Comparison of ENCODE assay signal across 15 cellular contexts in the genomic region with DNA sequence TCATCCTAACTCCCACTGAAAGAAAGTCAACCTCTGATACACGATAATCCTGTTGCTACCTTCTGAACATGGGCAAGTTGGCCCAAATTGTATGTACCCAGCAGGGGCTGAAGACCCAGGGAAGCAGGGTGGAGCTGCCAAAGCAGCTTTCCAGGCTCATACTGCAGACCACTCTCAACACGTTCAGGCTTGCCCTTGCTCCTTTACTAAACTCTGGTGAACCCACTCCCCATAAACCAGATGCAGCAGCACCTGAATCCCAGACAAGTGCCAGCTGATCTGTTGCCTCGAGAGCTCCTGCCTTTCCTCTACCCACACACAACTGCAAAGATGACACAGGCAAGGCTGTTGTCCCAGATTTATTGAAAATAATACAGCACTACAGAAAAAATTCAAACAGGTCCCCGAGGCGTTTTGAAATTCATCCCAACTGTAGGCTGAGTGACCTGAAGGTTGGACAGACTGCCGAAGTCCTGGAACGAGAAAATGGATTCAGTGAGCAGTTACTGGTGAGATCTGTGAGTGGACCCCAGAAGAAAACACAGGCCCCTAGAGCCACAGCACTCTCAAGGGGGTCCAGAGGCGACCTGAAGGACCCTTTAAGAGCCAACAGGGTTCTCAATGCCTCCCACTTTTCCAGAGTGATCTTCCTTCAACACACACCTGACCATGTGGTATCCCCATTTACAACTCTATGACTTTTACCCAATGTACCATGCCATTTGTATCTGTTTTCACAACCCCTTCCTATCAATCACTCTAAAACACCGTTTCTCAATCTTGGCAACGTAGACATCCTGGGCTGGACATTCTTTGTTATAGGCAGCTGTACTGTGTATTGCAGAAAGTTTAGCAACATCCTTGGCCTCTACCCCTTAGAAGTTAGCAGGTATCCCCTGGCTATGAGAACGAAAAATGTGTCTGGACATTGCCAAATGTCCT. TPM values are rescaled to one million over a fixed set of nuclear protein-coding genes. Genes with fewer than 3 reads are reported as not detected.
A peak's percentile ranks its signal among the peaks of the same experiment; 100 is the strongest.
DNase-seq lines count a peak whose midpoint lies in the region; ATAC-seq, FAIRE-seq and TF ChIP-seq lines count a peak whose summit lies in the region.
"Had no signal": no experiment of that assay in that cellular context is flagged by ENCODE, and none has a peak within 500 bp of the region (broad histone marks: within the 10 kb centered on the region; RNA-seq: fewer than 3 reads in every experiment).

No MANE protein-coding gene starts in this region.

- no peaks in the 10 kb centered on the region for H3K27me3 Mint-ChIP-seq in activated naive CD4-positive, alpha-beta T cell treated with anti-CD3 and anti-CD28 coated beads, Interleukin-2, amount 50 U/mL, for 24 hours
- no peaks in the 10 kb centered on the region for H3K27me3 Mint-ChIP-seq in T-helper 17 cell
- H3K27me3 Mint-ChIP-seq in stimulated activated memory B cell treated with anti-CD40 and anti-IgM and Interleukin-4, amounts not matched to agents 10 μg/mL and 1 μg/mL and 100 μg/mL, for 72 hours = no peaks in the 10 kb centered on the region
- peaks cover 8 to 15% (median 9%) of the 10 kb centered on the region in 3 donors for H3K27me3 Mint-ChIP-seq in immature natural killer cell (ENCODE audit: low read depth in 3 of 3)

- TF ChIP-seq POLR2A in endothelial cell of umbilical vein (IDR thresholded peaks at IDR 0.05; ENCODE audit: low read depth, low read length) = peak; percentile 29

- H4K20me1 ChIP-seq in endothelial cell of umbilical vein (replicated peaks; ENCODE audit: control insufficient read depth, extremely low read depth, insufficient read depth, low read length) = peaks cover 3% of the 10 kb centered on the region

- CTCF ChIA-PET in endothelial cell of umbilical vein (lab: Charles Lee) = no interaction called here

- TF ChIP-seq CTCF in endothelial cell of umbilical vein (IDR thresholded peaks at IDR 0.05; ENCODE audit: extremely low read depth in 1 of 2, insufficient read depth in 1 of 2, low read depth in 1 of 2, low read length in 2 of 2) = no peak

- H3K27ac ChIP-seq in endothelial cell of umbilical vein (ENCODE audit: insufficient read depth, low read depth, low read length) (no peak overlapping the region), substantia nigra (ENCODE audit: low read depth, low read length, poor library complexity, severe bottlenecking) (no peak overlapping the region)

- H3K9me1 ChIP-seq in endothelial cell of umbilical vein (replicated peaks; ENCODE audit: control insufficient read depth, extremely low read depth, insufficient read depth, low read length) = no peaks in the 10 kb centered on the region

- H3K79me2 ChIP-seq in endothelial cell of umbilical vein (ENCODE audit: control insufficient read depth, insufficient read depth, low read length) = peaks cover 42% of the 10 kb centered on the region

- H3K4me1 ChIP-seq in endothelial cell of umbilical vein (ENCODE audit: control insufficient read depth, extremely low read depth, insufficient read depth, low read length) = peaks cover 17% of the 10 kb centered on the region

- H3K4me1 Mint-ChIP-seq in activated naive CD4-positive, alpha-beta T cell treated with anti-CD3 and anti-CD28 coated beads, Interleukin-2, amount 50 U/mL, for 24 hours = peaks cover 34% of the 10 kb centered on the region
- H3K4me1 Mint-ChIP-seq in T-helper 17 cell = peaks cover 24% of the 10 kb centered on the region
- H3K4me1 Mint-ChIP-seq in stimulated activated memory B cell treated with anti-CD40 and anti-IgM and Interleukin-4, amounts not matched to agents 10 μg/mL and 1 μg/mL and 100 μg/mL, for 72 hours = peaks cover 46% of the 10 kb centered on the region
- H3K4me1 Mint-ChIP-seq in immature natural killer cell = peaks cover 28 to 43% of the 10 kb centered on the region in 2 donors

- dilution Hi-C loops in endothelial cell of umbilical vein (cut with MboI; ENCODE audit: extremely low pct_ligation_motif_present, low sequenced_read_pairs) = no loop called here

- H3K36me3 ChIP-seq in endothelial cell of umbilical vein (ENCODE audit: control insufficient read depth in 2 of 2, extremely low read depth in 1 of 2, insufficient read depth in 2 of 2, low read length in 2 of 2) = peaks cover 26 to 27% of the 10 kb centered on the region in 2 experiments

- intact Hi-C loops in endothelial cell of umbilical vein (cut with micrococcal nuclease) = no loop called here

- DNase-seq in activated naive CD4-positive, alpha-beta T cell (lab: John Stamatoyannopoulos, UW) = no peak
- DNase-seq in T-helper 17 cell (no peak), endothelial cell of umbilical vein (ENCODE audit: low read depth, low spot score) (no peak), immature natural killer cell (no peak), substantia nigra (lab: John Stamatoyannopoulos, UW) (no peak), foreskin melanocyte (no peak)
- DNase-seq: C1 segment of cervical spinal cord; effector memory CD4-positive, alpha-beta T cell; NCI-H1105; NK-92 treated with Interleukin-12 subunit alpha and Interleukin-12 subunit beta, amount 100 ng/mL, for 24 hours; small intestine; T-helper 9 cell had no signal

- ATAC-seq in T-helper 17 cell = no peak
- no peak for ATAC-seq in stimulated activated memory B cell treated with anti-CD40 and anti-IgM and Interleukin-4, amounts not matched to agents 10 μg/mL and 1 μg/mL and 100 μg/mL, for 72 hours

- no peak overlapping the region for H3K9ac ChIP-seq in endothelial cell of umbilical vein (replicated peaks; ENCODE audit: extremely low read depth, insufficient read depth, low read length)

- POLR2A ChIA-PET in endothelial cell of umbilical vein (lab: Charles Lee) = no interaction called here

- BruUV-seq in endothelial cell of umbilical vein (replicated peaks; lab: Mats Ljungman, UMichigan) = no TSS peak

- no peak overlapping the region for H3K4me3 ChIP-seq in endothelial cell of umbilical vein (replicated peaks in 1 of 3; ENCODE audit: insufficient read depth in 1 of 3, low read depth in 1 of 3, low read length in 3 of 3)

- H3K36me3 Mint-ChIP-seq in activated naive CD4-positive, alpha-beta T cell treated with anti-CD3 and anti-CD28 coated beads, Interleukin-2, amount 50 U/mL, for 24 hours = peaks cover 40% of the 10 kb centered on the region
- H3K36me3 Mint-ChIP-seq in T-helper 17 cell (ENCODE audit: low read depth) = peaks cover 14% of the 10 kb centered on the region
- H3K36me3 Mint-ChIP-seq in stimulated activated memory B cell treated with anti-CD40 and anti-IgM and Interleukin-4, amounts not matched to agents 10 μg/mL and 1 μg/mL and 100 μg/mL, for 72 hours = peaks cover 65% of the 10 kb centered on the region
- peaks cover 20 to 36% (median 34%) of the 10 kb centered on the region in 3 donors for H3K36me3 Mint-ChIP-seq in immature natural killer cell

- FAIRE-seq in endothelial cell of umbilical vein (lab: Jason Lieb, UNC) = no peak
- FAIRE-seq: GM19239, small intestine had no signal

- H3K9me3 ChIP-seq in T-helper 17 cell (ENCODE audit: control insufficient read depth, low read length, poor library complexity, severe bottlenecking) (no peaks in the 10 kb centered on the region), endothelial cell of umbilical vein (replicated peaks; ENCODE audit: control insufficient read depth, insufficient read depth, low read length) (no peaks in the 10 kb centered on the region)

- no peaks in the 10 kb centered on the region for H3K27me3 ChIP-seq in endothelial cell of umbilical vein (ENCODE audit: control insufficient read depth in 2 of 2, insufficient read depth in 2 of 2, low read length in 2 of 2)

- peak overlapping the region; percentile 92 for H3K27ac Mint-ChIP-seq in activated naive CD4-positive, alpha-beta T cell treated with anti-CD3 and anti-CD28 coated beads, Interleukin-2, amount 50 U/mL, for 24 hours
- H3K27ac Mint-ChIP-seq in T-helper 17 cell (peak overlapping the region; percentile 68), immature natural killer cell (peak overlapping the region in 3 of 6 donors; percentile 53 to 63 (median 60))
- H3K27ac Mint-ChIP-seq in stimulated activated memory B cell treated with anti-CD40 and anti-IgM and Interleukin-4, amounts not matched to agents 10 μg/mL and 1 μg/mL and 100 μg/mL, for 72 hours = peak overlapping the region; percentile 94

- peak overlapping the region; percentile 97 for H3K4me3 Mint-ChIP-seq in activated naive CD4-positive, alpha-beta T cell treated with anti-CD3 and anti-CD28 coated beads, Interleukin-2, amount 50 U/mL, for 24 hours
- peak overlapping the region; percentile 31 for H3K4me3 Mint-ChIP-seq in T-helper 17 cell
- H3K4me3 Mint-ChIP-seq in stimulated activated memory B cell treated with anti-CD40 and anti-IgM and Interleukin-4, amounts not matched to agents 10 μg/mL and 1 μg/mL and 100 μg/mL, for 72 hours = peak overlapping the region; percentile 94
- H3K4me3 Mint-ChIP-seq in immature natural killer cell = no peak overlapping the region

- no peak overlapping the region for H2AFZ ChIP-seq in endothelial cell of umbilical vein (ENCODE audit: low read depth, low read length)

- no peak overlapping the region for H3K4me2 ChIP-seq in endothelial cell of umbilical vein (ENCODE audit: insufficient read depth, low read length)

- H3K9me3 Mint-ChIP-seq in activated naive CD4-positive, alpha-beta T cell treated with anti-CD3 and anti-CD28 coated beads, Interleukin-2, amount 50 U/mL, for 24 hours = no peaks in the 10 kb centered on the region
- no peaks in the 10 kb centered on the region for H3K9me3 Mint-ChIP-seq in stimulated activated memory B cell treated with anti-CD40 and anti-IgM and Interleukin-4, amounts not matched to agents 10 μg/mL and 1 μg/mL and 100 μg/mL, for 72 hours
- H3K9me3 Mint-ChIP-seq in immature natural killer cell = no peaks in the 10 kb centered on the region

TF ChIP-seq in endothelial cell of umbilical vein, 7 proteins besides CTCF, POLR2A, EP300 and RAD21 (continues in another document):
- TF ChIP-seq FOS (IDR thresholded peaks at IDR 0.05; ENCODE audit: borderline replicate concordance, insufficient read depth, low read length) (no peak), GATA2 (IDR thresholded peaks at IDR 0.05; ENCODE audit: insufficient read depth, insufficient read length, low read depth, low read length) (no peak), POLR2AphosphoS5 (IDR thresholded peaks at IDR 0.05; ENCODE audit: insufficient read depth, low read depth, low read length) (no peak), MYC (IDR thresholded peaks at IDR 0.05; ENCODE audit: low read depth, low read length) (no peak), EZH2 (IDR thresholded peaks at IDR 0.05; ENCODE audit: borderline replicate concordance, low read depth, low read length, severe bottlenecking) (no peak)

RNA-seq across cellular contexts. Expression of a gene that starts 3.6 kb away (rescaled TPM):
- total RNA-seq in T-helper 17 cell (1,000 to 10,000 TPM; 2,730 to 2,799 TPM), endothelial cell of umbilical vein (1,599 and 1,690 TPM in 2 replicates)
- polyA plus RNA-seq in endothelial cell of umbilical vein (2,963 and 4,382 TPM in 2 replicates), immature natural killer cell (1,000 to 10,000 TPM in 1 of 3 donors, 100 to 1,000 TPM in 2; 584 to 1,003 (median 663) TPM)
- 5,669 and 6,878 TPM in 2 replicates for polyA plus RNA-seq in endothelial cell of umbilical vein (2011; cell fraction: cytosol; rRNA removed)
- polyA plus RNA-seq in endothelial cell of umbilical vein (2011; cell fraction: nucleus; rRNA removed) = 1,034 and 1,394 TPM in 2 replicates
- polyA plus RNA-seq in endothelial cell of umbilical vein (2012) = 3,423 and 3,618 TPM in 2 replicates
- polyA minus RNA-seq in endothelial cell of umbilical vein = 731 and 879 TPM in 2 replicates
- polyA minus RNA-seq in endothelial cell of umbilical vein (2011; cell fraction: cytosol; rRNA and poly(A)+ RNA removed) = 991 TPM
- 155 and 219 TPM in 2 replicates for polyA minus RNA-seq in endothelial cell of umbilical vein (2011; cell fraction: nucleus; rRNA and poly(A)+ RNA removed)

Comparison
In these comparisons a context has a peak if more than half of its experiments do, and no peak if none do; other contexts are left out.
1. H3K4me3 Mint-ChIP-seq: peak in activated naive CD4-positive, alpha-beta T cell treated with anti-CD3 and anti-CD28 coated beads, Interleukin-2, amount 50 U/mL, for 24 hours (single experiment), T-helper 17 cell (single experiment) and stimulated activated memory B cell treated with anti-CD40 and anti-IgM and Interleukin-4, amounts not matched to agents 10 μg/mL and 1 μg/mL and 100 μg/mL, for 72 hours (single experiment); none in immature natural killer cell (0 of 5).